8 cellular contexts compared by ENCODE assay signal in the genomic region with DNA sequence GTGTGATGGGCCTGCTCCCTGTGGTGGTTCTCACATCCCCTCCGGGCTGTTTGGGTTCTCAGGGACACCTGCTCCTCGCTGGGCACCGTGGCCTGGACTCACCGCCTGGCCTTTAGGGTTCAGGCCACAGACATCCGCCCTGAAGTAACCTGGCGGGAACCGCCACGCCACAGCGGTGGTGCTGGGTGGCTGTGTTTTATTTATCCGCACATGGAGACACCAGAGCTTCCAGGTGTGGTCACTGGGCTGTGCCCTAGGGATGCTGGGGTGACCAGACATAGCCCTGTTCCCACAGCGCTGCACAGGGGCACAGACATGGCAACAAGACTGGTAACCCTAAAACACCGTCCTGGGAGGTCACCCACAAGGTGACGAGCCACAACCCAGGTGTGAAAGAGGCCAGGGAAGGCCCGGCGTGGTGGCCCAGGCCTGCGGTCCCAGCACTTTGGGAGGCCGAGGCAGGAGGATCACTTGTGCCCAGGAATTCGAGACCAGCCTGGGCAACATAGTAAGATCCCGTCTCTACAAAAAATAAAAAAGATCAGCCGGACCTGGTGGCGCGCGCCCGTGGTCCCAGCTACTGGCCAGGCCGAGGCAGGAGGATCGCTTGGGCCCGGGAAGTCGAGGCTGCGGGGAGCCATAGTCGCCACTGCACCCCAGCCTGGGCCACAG. TPM values are rescaled to one million over a fixed set of nuclear protein-coding genes. Genes with fewer than 3 reads are reported as not detected.
DNase-seq lines count a peak whose midpoint lies in the region; ATAC-seq, FAIRE-seq and TF ChIP-seq lines count a peak whose summit lies in the region.

No MANE protein-coding gene starts in this region.

- H3K4me1 Mint-ChIP-seq in activated CD4-positive, alpha-beta T cell treated with anti-CD3 and anti-CD28 coated beads for 36 hours: peaks cover 41% of the 10 kb centered on the region

- H2AFZ ChIP-seq in HepG2 (ENCODE audit: low read length): no peak overlapping the region

- in situ Hi-C loops in HepG2 (cut with HindIII; ENCODE audit: extremely low pct_ligation_motif_present, low pct_unique_long_range_greater_than_20kb): no loop called here

- TF ChIP-seq CTCF in ascending aorta (IDR thresholded peaks at IDR 0.05) (no peak), HepG2 (CRISPR knock-in tag; IDR thresholded peaks at IDR 0.05) (no peak), thoracic aorta (IDR thresholded peaks at IDR 0.05) (no peak), BE2C (IDR thresholded peaks at IDR 0.05; ENCODE audit: low read depth, low read length) (no peak)

- H3K27ac ChIP-seq in ascending aorta (peak overlapping the region in 1 of 2 donors; percentile 59), HepG2 (ENCODE audit: extremely low read length, insufficient read depth, low read length) (peak overlapping the region; percentile 91), thoracic aorta (no peak overlapping the region)

- TF ChIP-seq RAD21 in HepG2 (CRISPR knock-in tag; IDR thresholded peaks at IDR 0.05): no peak

- intact Hi-C loops in activated CD4-positive, alpha-beta T cell treated with anti-CD3 and anti-CD28 coated beads for 36 hours (cut with DNase I, micrococcal nuclease): loop anchor here (1.0 to 10.0 kb wide), 9 partner anchors 12 to 569 kb away; a partner anchor contains a TSS
- intact Hi-C loops in ascending aorta (cut with DNase I): no loop called here
- intact Hi-C loops in HepG2 (cut with micrococcal nuclease; ENCODE audit: unreplicated experiment): loop anchor here (1.0 kb wide), 2 partner anchors 29 to 171 kb away; no protein-coding TSS in a partner anchor

- H3K4me1 ChIP-seq in ascending aorta (peaks cover 0 to 13% of the 10 kb centered on the region in 2 donors), HepG2 (ENCODE audit: insufficient read depth, low read length) (peaks cover 66% of the 10 kb centered on the region), thoracic aorta (ENCODE audit: control insufficient read depth in 1 of 2, low read depth in 2 of 2) (peaks cover 5 to 17% of the 10 kb centered on the region in 2 donors), BE2C (no peaks in the 10 kb centered on the region)

- H3K9me3 ChIP-seq in ascending aorta (no peaks in the 10 kb centered on the region), HepG2 (ENCODE audit: low read length) (no peaks in the 10 kb centered on the region), thoracic aorta (no peaks in the 10 kb centered on the region), BE2C (no peaks in the 10 kb centered on the region)

- H3K9ac ChIP-seq in HepG2 (ENCODE audit: insufficient read depth, low read depth, low read length): peak overlapping the region; percentile 97

- H3K4me3 ChIP-seq in ascending aorta: peak overlapping the region; percentile 57 to 67
- peak overlapping the region; percentile 78 to 86 (median 85); a peak in 5 of 6 replicates for H3K4me3 ChIP-seq in HepG2 (replicated peaks in 1 of 3; ENCODE audit: insufficient read depth in 1 of 3, low read depth in 2 of 3, low read length in 3 of 3)
- peak overlapping the region; percentile 88 for H3K4me3 ChIP-seq in thoracic aorta
- no peak overlapping the region for H3K4me3 ChIP-seq in BE2C (ENCODE audit: low read depth, low read length)

- peaks cover 9% of the 10 kb centered on the region for H3K36me3 Mint-ChIP-seq in activated CD4-positive, alpha-beta T cell treated with anti-CD3 and anti-CD28 coated beads for 36 hours (ENCODE audit: low read depth)

- FAIRE-seq in HepG2 (lab: Jason Lieb, UNC): no peak

- H3K27ac Mint-ChIP-seq in activated CD4-positive, alpha-beta T cell treated with anti-CD3 and anti-CD28 coated beads for 36 hours: peak overlapping the region; percentile 25

- H4K20me1 ChIP-seq in HepG2 (ENCODE audit: insufficient read depth, low read length): no peaks in the 10 kb centered on the region

- no peaks in the 10 kb centered on the region for H3K36me3 ChIP-seq in ascending aorta
- peaks cover 2 to 10% of the 10 kb centered on the region in 2 experiments; a peak in 2 of 5 replicates for H3K36me3 ChIP-seq in HepG2 (replicated peaks in 1 of 2; ENCODE audit: control insufficient read depth in 1 of 2, insufficient read depth in 2 of 2, low read length in 2 of 2)
- H3K36me3 ChIP-seq in thoracic aorta: no peaks in the 10 kb centered on the region
- no peaks in the 10 kb centered on the region for H3K36me3 ChIP-seq in BE2C

- POLR2A ChIA-PET in activated CD4-positive, alpha-beta T cell treated with anti-CD3 and anti-CD28 coated beads for 36 hours (lab: Charles Lee): interaction anchor here (0.7 kb wide), 1 partner anchor 12 kb away, joined by 3 read pairs; a partner anchor contains a TSS
- POLR2A ChIA-PET in HepG2 (lab: Yijun Ruan, JAX): interaction anchor here (0.7 to 3.1 kb wide), 8 partner anchors 12 to 173 kb away, joined by 3 to 26 read pairs (median 4); a partner anchor contains a TSS

- H3K4me2 ChIP-seq in HepG2 (ENCODE audit: low read depth, low read length): peak overlapping the region; percentile 97

- no peak for ATAC-seq in activated CD4-positive, alpha-beta T cell treated with anti-CD3 and anti-CD28 coated beads for 36 hours
- ATAC-seq in HepG2: no peak
- no peak for ATAC-seq in thoracic aorta (ENCODE audit: insufficient number of reproducible peaks, low FRiP score, low read depth)

- WGBS in HepG2 (ENCODE audit: low lambda C conversion rate): 72% methylated on average over 24 of the region's 30 CpGs

- TSS peak; percentile 36 for BruUV-seq in HepG2 (replicated peaks; lab: Mats Ljungman, UMichigan)

- TF ChIP-seq EP300 in HepG2 (IDR thresholded peaks at IDR 0.05; ENCODE audit: low read depth in 2 of 2, low read length in 2 of 2) (no peak), HepG2 (CRISPR knock-in tag; IDR thresholded peaks at IDR 0.05; ENCODE audit: borderline replicate concordance) (no peak)

- no peak for TF ChIP-seq POLR2A in HepG2 (IDR thresholded peaks at IDR 0.05; ENCODE audit: insufficient read depth in 1 of 2, low read depth in 2 of 2, low read length in 2 of 2)

- CTCF ChIA-PET in activated CD4-positive, alpha-beta T cell treated with anti-CD3 and anti-CD28 coated beads for 36 hours (lab: Charles Lee): interaction anchor here (0.6 to 1.4 kb wide), 4 partner anchors 21 to 80 kb away, joined by 3 to 4 read pairs (median 4); a partner anchor contains a TSS
- CTCF ChIA-PET in HepG2 (lab: Yijun Ruan, JAX; ENCODE audit: low intra/inter-chr PET ratio, low total read pairs): interaction anchor here (2.3 kb wide), 1 partner anchor 30 kb away, joined by 23 read pairs; no protein-coding TSS in a partner anchor

- peaks cover 2% of the 10 kb centered on the region for H3K27me3 Mint-ChIP-seq in activated CD4-positive, alpha-beta T cell treated with anti-CD3 and anti-CD28 coated beads for 36 hours

- H3K79me2 ChIP-seq in HepG2 (ENCODE audit: insufficient read depth, low read length): peaks cover 15% of the 10 kb centered on the region

- no peaks in the 10 kb centered on the region for H3K9me3 Mint-ChIP-seq in activated CD4-positive, alpha-beta T cell treated with anti-CD3 and anti-CD28 coated beads for 36 hours (ENCODE audit: low read depth)

- DNase-seq in activated CD4-positive, alpha-beta T cell treated with anti-CD3 and anti-CD28 coated beads for 36 hours: no peak
- DNase-seq in activated CD4-positive, alpha-beta T cell treated with anti-CD3 and anti-CD28 coated beads, Interleukin-2, amount 50 U/mL, for 1 hour: no peak
- no peak for DNase-seq in ascending aorta (ENCODE audit: low spot score in 2 of 2)
- no peak for DNase-seq in HepG2 (ENCODE audit: low spot score)
- no peak for DNase-seq in thoracic aorta (ENCODE audit: low spot score)
- no peak for DNase-seq in BE2C
- no peak for DNase-seq in medulla oblongata (ENCODE audit: extremely low spot score)
- no peak for DNase-seq in hepatic stellate cell (ENCODE audit: low spot score)

- peak overlapping the region; percentile 71 for H3K4me3 Mint-ChIP-seq in activated CD4-positive, alpha-beta T cell treated with anti-CD3 and anti-CD28 coated beads for 36 hours

- H3K27me3 ChIP-seq in ascending aorta (no peaks in the 10 kb centered on the region), HepG2 (ENCODE audit: control insufficient read depth in 1 of 2, insufficient read depth in 2 of 2, low read length in 2 of 2) (no peaks in the 10 kb centered on the region), thoracic aorta (replicated peaks; ENCODE audit: insufficient read depth) (no peaks in the 10 kb centered on the region), BE2C (no peaks in the 10 kb centered on the region)

RNA-seq across cellular contexts. Expression of a gene that starts 0.6 kb away (rescaled TPM):
- 10 to 100 TPM; 14.4 to 16.9 TPM for total RNA-seq in activated CD4-positive, alpha-beta T cell treated with anti-CD3 and anti-CD28 coated beads for 36 hours
- total RNA-seq in ascending aorta (1.3 TPM), HepG2 (2016; rRNA removed; fragmentation: Illumina TruSeq; extraction: Trizol) (15.3 and 22.6 TPM in 2 replicates), thoracic aorta (10 to 100 TPM in 1 of 2 donors, 1 to 10 TPM in 1; 8.5 to 11.6 TPM)
- total RNA-seq in HepG2 (2016; cell fraction: cytosol; rRNA removed; fragmentation: Illumina TruSeq; extraction: Trizol; ENCODE audit: low read depth): 28.9 and 34.1 TPM in 2 replicates
- 13.5 and 21.2 TPM in 2 replicates for total RNA-seq in HepG2 (2016; cell fraction: insoluble cytoplasmic fraction; rRNA removed; fragmentation: Illumina TruSeq; extraction: Trizol)
- total RNA-seq in HepG2 (2016; cell fraction: membrane; rRNA removed; fragmentation: Illumina TruSeq; extraction: Trizol): 33.2 and 40.1 TPM in 2 replicates
- 17.7 and 20.7 TPM in 2 replicates for total RNA-seq in HepG2 (2016; cell fraction: nucleus; rRNA removed; fragmentation: Illumina TruSeq; extraction: Trizol)
- polyA plus RNA-seq in HepG2 (2011; rRNA removed): 41.2 and 45.1 TPM in 2 replicates
- 28.0 and 28.5 TPM in 2 replicates for polyA plus RNA-seq in HepG2 (2011; cell fraction: cytosol; rRNA removed)
- polyA plus RNA-seq in HepG2 (2011; cell fraction: nucleus; rRNA removed): 34.3 and 53.2 TPM in 2 replicates
- 26.1 and 32.6 TPM in 2 replicates for polyA plus RNA-seq in HepG2 (2012)
- polyA plus RNA-seq in HepG2 (2016; cell fraction: cytosol; fragmentation: Illumina TruSeq; extraction: Trizol; ENCODE audit: low read depth): 36.8 and 50.0 TPM in 2 replicates
- 17.9 and 18.7 TPM in 2 replicates for polyA plus RNA-seq in HepG2 (2016; cell fraction: insoluble cytoplasmic fraction; fragmentation: Illumina TruSeq; extraction: Trizol; ENCODE audit: low read depth)
- 33.7 and 42.5 TPM in 2 replicates for polyA plus RNA-seq in HepG2 (2016; cell fraction: membrane; fragmentation: Illumina TruSeq; extraction: Trizol; ENCODE audit: low read depth)
- 68.0 and 69.5 TPM in 2 replicates for polyA plus RNA-seq in HepG2 (2016; cell fraction: nucleus; fragmentation: Illumina TruSeq; extraction: Trizol; ENCODE audit: insufficient read depth, low read depth)
- 4.1 and 8.6 TPM in 2 replicates for polyA minus RNA-seq in HepG2 (2011; rRNA and poly(A)+ RNA removed; ENCODE audit: low replicate concordance)
- polyA minus RNA-seq in HepG2 (2011; cell fraction: cytosol; rRNA and poly(A)+ RNA removed): 5.3 and 7.9 TPM in 2 replicates
- polyA minus RNA-seq in HepG2 (2011; cell fraction: nucleus; rRNA and poly(A)+ RNA removed): 23.3 and 28.1 TPM in 2 replicates
- 12.1 TPM for polyA plus RNA-seq in BE2C (2012; ENCODE audit: insufficient read depth, insufficient read length, low read depth)

RNA-seq across cellular contexts. Expression of a gene that starts 12.3 kb away (rescaled TPM):
- 10 to 100 TPM; 23.4 to 28.5 TPM for total RNA-seq in activated CD4-positive, alpha-beta T cell treated with anti-CD3 and anti-CD28 coated beads for 36 hours
- total RNA-seq in ascending aorta (52.9 TPM), HepG2 (2016; rRNA removed; fragmentation: Illumina TruSeq; extraction: Trizol) (30.3 and 41.9 TPM in 2 replicates), thoracic aorta (10 to 100 TPM; 39.1 to 51.2 TPM)
- 40.5 and 40.6 TPM in 2 replicates for total RNA-seq in HepG2 (2016; cell fraction: cytosol; rRNA removed; fragmentation: Illumina TruSeq; extraction: Trizol; ENCODE audit: low read depth)
- 29.0 and 42.7 TPM in 2 replicates for total RNA-seq in HepG2 (2016; cell fraction: insoluble cytoplasmic fraction; rRNA removed; fragmentation: Illumina TruSeq; extraction: Trizol)
- 74.6 and 79.6 TPM in 2 replicates for total RNA-seq in HepG2 (2016; cell fraction: membrane; rRNA removed; fragmentation: Illumina TruSeq; extraction: Trizol)
- 24.3 and 28.3 TPM in 2 replicates for total RNA-seq in HepG2 (2016; cell fraction: nucleus; rRNA removed; fragmentation: Illumina TruSeq; extraction: Trizol)
- polyA plus RNA-seq in HepG2 (2011; rRNA removed): 33.5 and 62.5 TPM in 2 replicates
- polyA plus RNA-seq in HepG2 (2011; cell fraction: cytosol; rRNA removed): 56.8 and 67.4 TPM in 2 replicates
- 84.2 and 87.0 TPM in 2 replicates for polyA plus RNA-seq in HepG2 (2011; cell fraction: nucleus; rRNA removed)
- 46.8 and 62.2 TPM in 2 replicates for polyA plus RNA-seq in HepG2 (2012)
- 45.1 and 50.9 TPM in 2 replicates for polyA plus RNA-seq in HepG2 (2016; cell fraction: cytosol; fragmentation: Illumina TruSeq; extraction: Trizol; ENCODE audit: low read depth)
- polyA plus RNA-seq in HepG2 (2016; cell fraction: insoluble cytoplasmic fraction; fragmentation: Illumina TruSeq; extraction: Trizol; ENCODE audit: low read depth): 33.6 and 33.8 TPM in 2 replicates
- 69.1 and 69.7 TPM in 2 replicates for polyA plus RNA-seq in HepG2 (2016; cell fraction: membrane; fragmentation: Illumina TruSeq; extraction: Trizol; ENCODE audit: low read depth)
- polyA plus RNA-seq in HepG2 (2016; cell fraction: nucleus; fragmentation: Illumina TruSeq; extraction: Trizol; ENCODE audit: insufficient read depth, low read depth): 43.3 and 46.8 TPM in 2 replicates
- 19.8 and 109 TPM in 2 replicates for polyA minus RNA-seq in HepG2 (2011; rRNA and poly(A)+ RNA removed; ENCODE audit: low replicate concordance)
- 28.8 and 32.5 TPM in 2 replicates for polyA minus RNA-seq in HepG2 (2011; cell fraction: cytosol; rRNA and poly(A)+ RNA removed)
- 27.0 and 33.3 TPM in 2 replicates for polyA minus RNA-seq in HepG2 (2011; cell fraction: nucleus; rRNA and poly(A)+ RNA removed)
- 17.6 TPM for polyA plus RNA-seq in BE2C (2012; ENCODE audit: insufficient read depth, insufficient read length, low read depth)

RNA-seq across cellular contexts. Expression of a gene that starts 24.6 kb away (rescaled TPM):
- 100 to 1,000 TPM; 150 to 194 TPM for total RNA-seq in activated CD4-positive, alpha-beta T cell treated with anti-CD3 and anti-CD28 coated beads for 36 hours
- total RNA-seq in ascending aorta (16.5 TPM), HepG2 (2016; rRNA removed; fragmentation: Illumina TruSeq; extraction: Trizol) (192 and 202 TPM in 2 replicates), thoracic aorta (10 to 100 TPM; 12.0 to 31.5 TPM)
- 596 and 716 TPM in 2 replicates for total RNA-seq in HepG2 (2016; cell fraction: cytosol; rRNA removed; fragmentation: Illumina TruSeq; extraction: Trizol; ENCODE audit: low read depth)
- total RNA-seq in HepG2 (2016; cell fraction: insoluble cytoplasmic fraction; rRNA removed; fragmentation: Illumina TruSeq; extraction: Trizol): 185 and 204 TPM in 2 replicates
- total RNA-seq in HepG2 (2016; cell fraction: membrane; rRNA removed; fragmentation: Illumina TruSeq; extraction: Trizol): 533 and 635 TPM in 2 replicates
- 56.2 and 79.7 TPM in 2 replicates for total RNA-seq in HepG2 (2016; cell fraction: nucleus; rRNA removed; fragmentation: Illumina TruSeq; extraction: Trizol)
- 135 and 172 TPM in 2 replicates for polyA plus RNA-seq in HepG2 (2011; rRNA removed)
- polyA plus RNA-seq in HepG2 (2011; cell fraction: cytosol; rRNA removed): 131 and 145 TPM in 2 replicates
- polyA plus RNA-seq in HepG2 (2011; cell fraction: nucleus; rRNA removed): 32.1 and 40.2 TPM in 2 replicates
- 123 and 145 TPM in 2 replicates for polyA plus RNA-seq in HepG2 (2012)
- 941 and 1,125 TPM in 2 replicates for polyA plus RNA-seq in HepG2 (2016; cell fraction: cytosol; fragmentation: Illumina TruSeq; extraction: Trizol; ENCODE audit: low read depth)
- 223 and 229 TPM in 2 replicates for polyA plus RNA-seq in HepG2 (2016; cell fraction: insoluble cytoplasmic fraction; fragmentation: Illumina TruSeq; extraction: Trizol; ENCODE audit: low read depth)
- polyA plus RNA-seq in HepG2 (2016; cell fraction: membrane; fragmentation: Illumina TruSeq; extraction: Trizol; ENCODE audit: low read depth): 563 and 676 TPM in 2 replicates
- 165 and 194 TPM in 2 replicates for polyA plus RNA-seq in HepG2 (2016; cell fraction: nucleus; fragmentation: Illumina TruSeq; extraction: Trizol; ENCODE audit: insufficient read depth, low read depth)
- 36.7 and 86.4 TPM in 2 replicates for polyA minus RNA-seq in HepG2 (2011; rRNA and poly(A)+ RNA removed; ENCODE audit: low replicate concordance)
- 44.1 and 45.4 TPM in 2 replicates for polyA minus RNA-seq in HepG2 (2011; cell fraction: cytosol; rRNA and poly(A)+ RNA removed)
- 14.9 and 19.2 TPM in 2 replicates for polyA minus RNA-seq in HepG2 (2011; cell fraction: nucleus; rRNA and poly(A)+ RNA removed)
- polyA plus RNA-seq in BE2C (2012; ENCODE audit: insufficient read depth, insufficient read length, low read depth): 177 TPM
